Comparison of ENCODE assay signal across 13 cellular contexts in the genomic region with DNA sequence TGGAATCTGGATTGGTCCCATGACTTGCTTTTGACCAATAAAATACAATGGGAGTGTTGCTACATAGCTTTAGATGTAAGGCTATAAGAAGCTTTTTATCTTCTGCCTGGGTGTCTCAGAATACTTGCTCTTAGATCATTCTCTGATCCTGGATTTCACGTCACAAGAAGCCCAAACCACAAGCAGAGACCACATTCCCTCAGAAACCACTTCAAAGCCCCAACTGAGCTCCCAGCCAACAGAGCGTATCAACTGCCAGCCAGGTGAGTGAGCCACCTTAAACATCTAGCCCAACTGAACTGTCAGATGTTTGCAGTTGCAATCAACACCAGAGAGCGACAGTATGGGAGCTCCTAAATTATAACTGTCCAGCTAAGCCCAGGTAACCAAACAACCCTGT.
DNase-seq lines count a peak whose midpoint lies in the region; ATAC-seq and TF ChIP-seq lines count a peak whose summit lies in the region.
"Had no signal": no experiment of that assay in that cellular context is flagged by ENCODE, and none has a peak within 500 bp of the region (broad histone marks: within the 10 kb centered on the region; RNA-seq: fewer than 3 reads in every experiment).

No MANE protein-coding gene starts in this region.

- H3K27me3 ChIP-seq in foreskin keratinocyte: peaks cover 8% of the 10 kb centered on the region
- H3K27me3 ChIP-seq in right atrium auricular region: no peaks in the 10 kb centered on the region
- H3K27me3 ChIP-seq in gastrocnemius medialis: no peaks in the 10 kb centered on the region
- H3K27me3 ChIP-seq: spleen had no signal

- in situ Hi-C loops in gastrocnemius medialis (cut with MboI; ENCODE audit: low sequenced_read_pairs in 4 of 4): no loop called here

- TF ChIP-seq POLR2A in gastrocnemius medialis (IDR thresholded peaks at IDR 0.05): no peak

- no peak overlapping the region for H3K4me3 ChIP-seq in right atrium auricular region
- no peak overlapping the region for H3K4me3 ChIP-seq in gastrocnemius medialis
- H3K4me3 ChIP-seq: spleen had no signal

- DNase-seq in A172 (ENCODE audit: low spot score) (peak; percentile 3), DMS79 (lab: John Stamatoyannopoulos, UW) (peak; percentile 71), OCI-M1 (lab: John Stamatoyannopoulos, UW) (peak; percentile 27), foreskin keratinocyte (peak; percentile 83 to 85), right atrium auricular region (ENCODE audit: low spot score) (no peak), gastrocnemius medialis (no peak), SIG-M5 (lab: John Stamatoyannopoulos, UW) (no peak)
- DNase-seq: H9, natural killer cell, NCI-H2081 treated with DMSO at 0.1 percent for 48 hours, spleen had no signal

- ATAC-seq in foreskin keratinocyte: peak; percentile 76
- ATAC-seq in gastrocnemius medialis: no peak
- no peak for ATAC-seq in activated CD4-positive, CD25-positive, alpha-beta regulatory T cell treated with anti-CD3 and anti-CD28 coated beads, Interleukin-2, amount 50 U/mL, for 24 hours
- ATAC-seq: natural killer cell had no signal

- H3K4me1 ChIP-seq in foreskin keratinocyte: no peaks in the 10 kb centered on the region
- H3K4me1 ChIP-seq in right atrium auricular region: no peaks in the 10 kb centered on the region
- H3K4me1 ChIP-seq in gastrocnemius medialis: no peaks in the 10 kb centered on the region
- H3K4me1 ChIP-seq: spleen had no signal

- intact Hi-C loops in gastrocnemius medialis (cut with DNase I; ENCODE audit: low total_unique reads): no loop called here

- TF ChIP-seq CTCF in foreskin keratinocyte (conservative IDR thresholded peaks at IDR 0.05) (no peak), right atrium auricular region (IDR thresholded peaks at IDR 0.05) (no peak), gastrocnemius medialis (IDR thresholded peaks at IDR 0.05 in 4 of 5, conservative IDR thresholded peaks at IDR 0.05 in 1 of 5) (no peak)

- H3K9me3 ChIP-seq in right atrium auricular region (no peaks in the 10 kb centered on the region), gastrocnemius medialis (no peaks in the 10 kb centered on the region)

- H3K27ac ChIP-seq in foreskin keratinocyte (no peak overlapping the region), right atrium auricular region (no peak overlapping the region), gastrocnemius medialis (no peak overlapping the region)
- H3K27ac ChIP-seq: C4-2B, spleen had no signal

- H3K36me3 ChIP-seq in right atrium auricular region (no peaks in the 10 kb centered on the region), gastrocnemius medialis (no peaks in the 10 kb centered on the region)
- H3K36me3 ChIP-seq: spleen had no signal

Comparison
In these comparisons a context has a peak if more than half of its experiments do, and no peak if none do; other contexts are left out.
1. DNase-seq: peak in A172 (single experiment), DMS79 (single experiment), OCI-M1 (single experiment) and foreskin keratinocyte (2 of 2); none in right atrium auricular region (single experiment), gastrocnemius medialis (0 of 2) and SIG-M5 (single experiment).